ENCODE assay signal across 8 cellular contexts in genomic region chr13:94860981-94861407, GRCh38.
DNase-seq lines count a peak whose midpoint lies in the region; ATAC-seq, FAIRE-seq and TF ChIP-seq lines count a peak whose summit lies in the region.

No MANE protein-coding gene starts in this region.

- H3K4me1 ChIP-seq in GM12878 (ENCODE audit: control insufficient read depth, insufficient read depth, low read length) (no peaks in the 10 kb centered on the region), muscle layer of duodenum (ENCODE audit: control insufficient read depth in 1 of 2, insufficient read depth in 2 of 2, low read length in 2 of 2) (no peaks in the 10 kb centered on the region)

- POLR2A ChIA-PET in GM12878 (lab: Charles Lee), result no interaction called here

- RAD21 ChIA-PET in GM12878 (lab: Charles Lee; ENCODE audit: unreplicated experiment), result no interaction called here

- TF ChIP-seq EP300 in GM12878 (IDR thresholded peaks at IDR 0.05; ENCODE audit: borderline replicate concordance in 1 of 2, control insufficient read depth in 1 of 2, low read depth in 2 of 2, low read length in 2 of 2), result no peak

- TF ChIP-seq RAD21 in GM12878 (IDR thresholded peaks at IDR 0.05; ENCODE audit: insufficient read depth, low read depth, low read length), result no peak

- CTCF ChIA-PET in GM12878 (lab: Yijun Ruan, JAX), result no interaction called here

- DNase-seq in NCI-H510A treated with DMSO at 0.1 percent for 48 hours (lab: John Stamatoyannopoulos, UW), result peak; percentile 34
- no peak for DNase-seq in NCI-H510A (lab: John Stamatoyannopoulos, UW)
- DNase-seq in GM12878 (ENCODE audit: low read depth, low spot score), result no peak
- no peak for DNase-seq in NCI-H345 (lab: John Stamatoyannopoulos, UW)
- DNase-seq in NCI-H774 (lab: John Stamatoyannopoulos, UW), result no peak
- no peak for DNase-seq in GDM1 (lab: John Stamatoyannopoulos, UW)

- no peak overlapping the region for H3K27ac ChIP-seq in GM12878 (ENCODE audit: control insufficient read depth, insufficient read depth)
- H3K27ac ChIP-seq in muscle layer of duodenum (ENCODE audit: low read length), result peak overlapping the region; percentile 10

- no peaks in the 10 kb centered on the region for H3K36me3 ChIP-seq in GM12878 (ENCODE audit: control insufficient read depth in 2 of 2, insufficient read depth in 2 of 2, low read length in 1 of 2)
- no peaks in the 10 kb centered on the region for H3K36me3 ChIP-seq in muscle layer of duodenum (ENCODE audit: control insufficient read depth in 1 of 2, insufficient read depth in 2 of 2, low read length in 2 of 2)

- intact Hi-C loops in GM12878 (cut with micrococcal nuclease; ENCODE audit: unreplicated experiment), result no loop called here

- peak overlapping the region; percentile 85 for H3K4me2 ChIP-seq in GM12878 (ENCODE audit: control insufficient read depth, insufficient read depth)

- no peaks in the 10 kb centered on the region for H3K79me2 ChIP-seq in GM12878 (ENCODE audit: control insufficient read depth, insufficient read depth, low read length)

- TF ChIP-seq CTCF in GM12878 (IDR thresholded peaks at IDR 0.05 in 2 of 3, conservative IDR thresholded peaks at IDR 0.05 in 1 of 3; ENCODE audit: control insufficient read depth in 2 of 3, extremely low read depth in 1 of 3, insufficient read depth in 1 of 3, low read depth in 3 of 3, low read length in 3 of 3), result no peak

- WGBS in GM12878 (ENCODE audit: insufficient coverage, insufficient replicate concordance, low lambda C conversion rate, missing lambda C conversion rate), result 36% methylated on average over 8 of the region's 8 CpGs

- TF ChIP-seq POLR2A in GM12878 (IDR thresholded peaks at IDR 0.05; ENCODE audit: low read depth, low read length), result no peak

- H3K9me3 ChIP-seq in GM12878 (replicated peaks; ENCODE audit: control insufficient read depth, insufficient read depth, low read length) (no peaks in the 10 kb centered on the region), muscle layer of duodenum (ENCODE audit: control insufficient read depth in 1 of 2, low read length in 2 of 2) (no peaks in the 10 kb centered on the region)

- H3K4me3 ChIP-seq in GM12878, result peak overlapping the region; percentile 51
- peak overlapping the region; percentile 52 to 62 for H3K4me3 ChIP-seq in muscle layer of duodenum (ENCODE audit: low read depth in 1 of 2, low read length in 2 of 2)

- SMC1A ChIA-PET in GM12878 (lab: Charles Lee; ENCODE audit: uncharacterized antibody, unreplicated experiment), result no interaction called here

- BruUV-seq in GM12878 (replicated peaks; lab: Mats Ljungman, UMichigan), result no TSS peak

- ATAC-seq in HG03442 (IDR thresholded peaks at IDR 0.05; ENCODE audit: unreplicated experiment) (peak; percentile 62), GM12878 (no peak)

- H2AFZ ChIP-seq in GM12878 (ENCODE audit: control insufficient read depth, low read depth, low read length), result peak overlapping the region; percentile 75

- no peak for FAIRE-seq in GM12878 (lab: Jason Lieb, UNC)

- in situ Hi-C loops in GM12878 (cut with MboI), result no loop called here

- H3K9ac ChIP-seq in GM12878 (ENCODE audit: control insufficient read depth, insufficient read depth, low read length), result no peak overlapping the region

- H3K27me3 ChIP-seq in GM12878 (replicated peaks in 1 of 2; ENCODE audit: control insufficient read depth in 2 of 2, insufficient read depth in 2 of 2, low read length in 1 of 2) (0 out of 4 replicates have a peak, but pooled peaks cover 0 to 1% of the 10 kb centered on the region in 2 experiments), muscle layer of duodenum (ENCODE audit: low read depth, low read length) (no peaks in the 10 kb centered on the region)

- no peaks in the 10 kb centered on the region for H4K20me1 ChIP-seq in GM12878 (ENCODE audit: control insufficient read depth, insufficient read depth)

TF ChIP-seq in GM12878, 131 proteins besides CTCF, POLR2A, EP300 and RAD21:
- TF ChIP-seq FOXK2 (IDR thresholded peaks at IDR 0.05) (no peak), ASH2L (IDR thresholded peaks at IDR 0.05; ENCODE audit: borderline replicate concordance, low read depth) (no peak), BCL11A (IDR thresholded peaks at IDR 0.05; ENCODE audit: low read depth, low read length) (no peak), IKZF2 (IDR thresholded peaks at IDR 0.05) (no peak), BHLHE40 (IDR thresholded peaks at IDR 0.05; ENCODE audit: borderline replicate concordance in 1 of 2, low read depth in 2 of 2, low read length in 1 of 2) (no peak), NFYA (IDR thresholded peaks at IDR 0.05; ENCODE audit: borderline replicate concordance, low read depth, low read length) (no peak), NR2F1 (conservative IDR thresholded peaks at IDR 0.05) (no peak), ZBTB4 (CRISPR knock-in tag; IDR thresholded peaks at IDR 0.05) (no peak), USF1 (IDR thresholded peaks at IDR 0.05; ENCODE audit: borderline replicate concordance, extremely low read length, insufficient read depth, low read depth, low read length) (no peak), RFX5 (IDR thresholded peaks at IDR 0.05; ENCODE audit: low read depth, low read length) (no peak), CHD2 (IDR thresholded peaks at IDR 0.05; ENCODE audit: borderline replicate concordance, low read depth, low read length) (no peak), SMC3 (IDR thresholded peaks at IDR 0.05; ENCODE audit: borderline replicate concordance, low read length) (no peak), POU2F2 (IDR thresholded peaks at IDR 0.05; ENCODE audit: borderline replicate concordance, low read depth, low read length) (no peak), EGR1 (IDR thresholded peaks at IDR 0.05; ENCODE audit: borderline replicate concordance in 1 of 2, low read depth in 2 of 2, low read length in 2 of 2) (no peak), ZZZ3 (IDR thresholded peaks at IDR 0.05; ENCODE audit: control insufficient read depth, insufficient read length, low read depth) (no peak), CHD1 (IDR thresholded peaks at IDR 0.05; ENCODE audit: low read depth, low read length) (no peak), CBX5 (IDR thresholded peaks at IDR 0.05; ENCODE audit: low read depth) (no peak), MEF2B (IDR thresholded peaks at IDR 0.05; ENCODE audit: partially characterized antibody, poor library complexity, severe bottlenecking) (no peak), SMAD1 (IDR thresholded peaks at IDR 0.05; ENCODE audit: low read depth, partially characterized antibody) (no peak), TCF7 (IDR thresholded peaks at IDR 0.05; ENCODE audit: borderline replicate concordance) (no peak)
